In the genomic region with DNA sequence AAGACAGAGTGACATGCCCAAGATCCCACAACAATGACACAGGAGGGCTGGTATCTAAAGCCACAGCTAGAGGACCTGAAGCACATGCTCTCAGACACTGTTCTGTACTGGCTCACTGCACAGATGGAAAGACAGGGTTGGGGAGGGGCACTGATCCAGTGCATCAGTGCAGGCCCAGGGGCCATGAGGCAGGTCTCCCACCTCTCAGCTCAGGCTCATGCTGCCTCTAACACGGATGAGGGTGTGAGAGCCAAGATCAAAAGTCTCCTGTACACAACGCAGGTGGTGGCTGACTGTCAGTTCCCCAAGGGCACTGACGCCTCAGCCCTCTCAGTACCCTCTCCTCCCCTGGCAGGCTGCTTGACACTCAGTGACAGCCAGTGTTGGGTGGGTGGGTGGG, we compare ENCODE assay signal across 8 cellular contexts. TPM values are rescaled to one million over a fixed set of nuclear protein-coding genes. Genes with fewer than 3 reads are reported as not detected.
DNase-seq lines count a peak whose midpoint lies in the region; ATAC-seq, FAIRE-seq and TF ChIP-seq lines count a peak whose summit lies in the region.

No MANE protein-coding gene starts in this region.

- peaks cover 60% of the 10 kb centered on the region for H3K4me1 Mint-ChIP-seq in astrocyte (ENCODE audit: low read depth, unreplicated experiment)

- peaks cover 58% of the 10 kb centered on the region for H3K4me1 ChIP-seq in RWPE2 (ENCODE audit: insufficient read depth, poor library complexity, severe bottlenecking)
- peaks cover 43% of the 10 kb centered on the region for H3K4me1 ChIP-seq in astrocyte (ENCODE audit: insufficient read depth, low read length)

- H3K4me2 ChIP-seq in astrocyte (ENCODE audit: low read length) = no peak overlapping the region

- H3K4me3 ChIP-seq in RWPE2 (ENCODE audit: severe bottlenecking) (no peak overlapping the region), astrocyte (ENCODE audit: insufficient read depth, low read depth, low read length) (no peak overlapping the region)

- H3K36me3 ChIP-seq in RWPE2 (ENCODE audit: low read depth) (no peaks in the 10 kb centered on the region), astrocyte (ENCODE audit: insufficient read depth, low read length) (no peaks in the 10 kb centered on the region)

- no peak for FAIRE-seq in astrocyte (lab: Jason Lieb, UNC)

- no peaks in the 10 kb centered on the region for H3K27me3 Mint-ChIP-seq in astrocyte (ENCODE audit: low read depth, unreplicated experiment)

- no peak overlapping the region for H3K4me3 Mint-ChIP-seq in astrocyte (ENCODE audit: unreplicated experiment)

- H3K9me3 ChIP-seq in RWPE2 (ENCODE audit: severe bottlenecking) (no peaks in the 10 kb centered on the region), astrocyte (ENCODE audit: insufficient read depth, low read depth, low read length) (no peaks in the 10 kb centered on the region)

- intact Hi-C loops in sciatic nerve (cut with DNase I) = no loop called here

- peak overlapping the region; percentile 48 for H3K27ac Mint-ChIP-seq in astrocyte (ENCODE audit: unreplicated experiment)

- H3K27ac ChIP-seq in RWPE2 (ENCODE audit: poor library complexity, severe bottlenecking) (peak overlapping the region; percentile 76), astrocyte (ENCODE audit: low read depth, low read length) (no peak overlapping the region)

- H3K27me3 ChIP-seq in RWPE2 (ENCODE audit: insufficient read depth, poor library complexity, severe bottlenecking) (no peaks in the 10 kb centered on the region), astrocyte (ENCODE audit: insufficient read depth, low read length) (no peaks in the 10 kb centered on the region)

- H3K79me2 ChIP-seq in astrocyte (ENCODE audit: insufficient read depth, low read length) = peaks cover 74% of the 10 kb centered on the region

- ATAC-seq in GM19023 (IDR thresholded peaks at IDR 0.05; ENCODE audit: unreplicated experiment) (peak; percentile 23), RWPE2 (ENCODE audit: low read depth) (no peak), sciatic nerve (peak; percentile 32)

- peaks cover 69% of the 10 kb centered on the region for H4K20me1 ChIP-seq in astrocyte (ENCODE audit: insufficient read depth, low read length)

- TF ChIP-seq CTCF in RWPE2 (IDR thresholded peaks at IDR 0.05; ENCODE audit: poor library complexity, severe bottlenecking) (no peak), astrocyte (IDR thresholded peaks at IDR 0.05; ENCODE audit: insufficient read depth, low read depth, low read length) (no peak)

- DNase-seq in RWPE2 (ENCODE audit: low spot score) = no peak
- DNase-seq in astrocyte (ENCODE audit: low read depth) = no peak
- no peak for DNase-seq in sciatic nerve (ENCODE audit: low spot score)
- no peak for DNase-seq in globus pallidus (ENCODE audit: low spot score)
- DNase-seq in NCI-H146 (lab: John Stamatoyannopoulos, UW) = no peak
- DNase-seq in NCI-H748 (lab: John Stamatoyannopoulos, UW; ENCODE audit: unreplicated experiment) = no peak
- no peak for DNase-seq in NOMO-1 treated with dmso at 0.1 percent for 144 hours (lab: John Stamatoyannopoulos, UW; ENCODE audit: unreplicated experiment)

- H2AFZ ChIP-seq in astrocyte (ENCODE audit: low read depth, low read length) = no peak overlapping the region

- peaks cover 2% of the 10 kb centered on the region for H3K36me3 Mint-ChIP-seq in astrocyte (ENCODE audit: low read depth, unreplicated experiment)

- H3K9ac ChIP-seq in astrocyte (ENCODE audit: low read length) = no peak overlapping the region

- no peaks in the 10 kb centered on the region for H3K9me3 Mint-ChIP-seq in astrocyte (ENCODE audit: unreplicated experiment)

RNA-seq across cellular contexts. Expression of gene RAPGEF1, which starts 10.9 kb away (rescaled TPM):
- total RNA-seq in astrocyte = 63.2 and 76.8 TPM in 2 replicates
- 69.4 TPM for total RNA-seq in sciatic nerve
